Comparison of ENCODE assay signal across 8 cellular contexts in the genomic region with DNA sequence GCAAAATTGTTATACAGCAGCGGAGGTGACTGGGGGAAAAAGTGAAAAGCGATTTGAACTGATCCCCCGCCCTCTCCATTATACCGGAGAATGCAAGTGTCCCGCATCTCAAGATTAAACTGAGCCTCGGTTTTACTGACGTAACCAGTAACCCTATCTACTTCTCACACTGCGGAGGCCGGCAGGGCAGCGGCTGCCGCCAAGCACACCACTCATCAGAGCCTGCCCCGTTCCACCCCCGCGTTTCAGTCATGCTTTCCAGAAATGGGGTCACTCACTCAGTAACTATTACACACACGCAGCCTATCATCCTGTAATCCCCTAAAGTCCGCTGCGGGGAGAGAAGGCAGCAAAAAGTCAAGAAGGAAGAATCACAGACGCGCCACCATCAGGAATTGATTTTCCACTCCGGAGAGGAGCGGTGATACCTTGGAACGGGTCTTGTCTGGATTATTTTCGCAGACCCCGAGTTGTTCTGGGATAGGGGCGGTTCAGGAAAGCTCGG. TPM values are rescaled to one million over a fixed set of nuclear protein-coding genes. Genes with fewer than 3 reads are reported as not detected.
DNase-seq lines count a peak whose midpoint lies in the region; ATAC-seq lines count a peak whose summit lies in the region.

No MANE protein-coding gene starts in this region.

- H3K27me3 ChIP-seq in iPS-18a (ENCODE audit: control insufficient read depth, insufficient read depth, low read length), result peaks cover 34% of the 10 kb centered on the region
- H3K27me3 ChIP-seq in skeletal muscle satellite cell (ENCODE audit: control insufficient read depth, insufficient read depth, low read length), result no peaks in the 10 kb centered on the region

- no peaks in the 10 kb centered on the region for H3K9me3 Mint-ChIP-seq in IgD-negative memory B cell

- H3K9ac ChIP-seq in iPS-18a (ENCODE audit: low read length) (peak overlapping the region; percentile 54), skeletal muscle satellite cell (ENCODE audit: low read depth, low read length) (peak overlapping the region; percentile 87)

- H3K27ac ChIP-seq in iPS-18a (ENCODE audit: low read length), result no peak overlapping the region

- H3K4me1 ChIP-seq in iPS-18a (ENCODE audit: control insufficient read depth, low read depth, low read length) (no peaks in the 10 kb centered on the region), skeletal muscle satellite cell (ENCODE audit: control insufficient read depth, insufficient read depth, low read length) (peaks cover 17% of the 10 kb centered on the region)

- ATAC-seq in GM21381 (IDR thresholded peaks at IDR 0.05; ENCODE audit: unreplicated experiment), result peak; percentile 35

- H3K4me3 Mint-ChIP-seq in IgD-negative memory B cell, result peak overlapping the region; percentile 93 to 97 (median 96)

- H3K27ac Mint-ChIP-seq in IgD-negative memory B cell, result peak overlapping the region; percentile 48 to 95 (median 91)

- no peaks in the 10 kb centered on the region for H3K27me3 Mint-ChIP-seq in IgD-negative memory B cell

- in situ Hi-C loops in Caki2 (cut with HindIII; ENCODE audit: low pct_unique_long_range_greater_than_20kb, low sequenced_read_pairs), result no loop called here

- no peaks in the 10 kb centered on the region for H3K36me3 ChIP-seq in iPS-18a (ENCODE audit: control insufficient read depth, low read depth, low read length)
- no peaks in the 10 kb centered on the region for H3K36me3 ChIP-seq in skeletal muscle satellite cell (ENCODE audit: insufficient read depth, low read length)

- DNase-seq in Caki2 (ENCODE audit: low read depth) (peak; percentile 57), T-helper 22 cell (ENCODE audit: low read depth) (peak; percentile 46), astrocyte of the hippocampus (ENCODE audit: low read depth, low spot score) (peak; percentile 70), germinal center (ENCODE audit: low spot score) (no peak)

- peak overlapping the region; percentile 78 for H3K4me2 ChIP-seq in skeletal muscle satellite cell (ENCODE audit: low read length)

- peaks cover 1% of the 10 kb centered on the region for H3K36me3 Mint-ChIP-seq in IgD-negative memory B cell

- H3K9me3 ChIP-seq in iPS-18a (ENCODE audit: control insufficient read depth, low read depth, low read length) (peaks cover 10% of the 10 kb centered on the region), skeletal muscle satellite cell (replicated peaks; ENCODE audit: low read length) (no peaks in the 10 kb centered on the region)

- H3K4me1 Mint-ChIP-seq in IgD-negative memory B cell, result peaks cover 12 to 21% (median 16%) of the 10 kb centered on the region in 3 donors

- H3K4me3 ChIP-seq in iPS-18a (ENCODE audit: low read length) (peak overlapping the region; percentile 67), skeletal muscle satellite cell (ENCODE audit: low read length) (peak overlapping the region; percentile 83)

RNA-seq across cellular contexts. Expression of gene RPS6KA3, which starts 1.4 kb away (rescaled TPM):
- total RNA-seq in Caki2 (2014; rRNA removed; shearing (Covaris generic); ENCODE audit: low replicate concordance), result 31.7 and 40.6 TPM in 2 replicates
- polyA plus RNA-seq in IgD-negative memory B cell, result 7.2 TPM
- 31.7 and 41.6 TPM in 2 replicates for total RNA-seq in skeletal muscle satellite cell (2012; rRNA removed)
